In the genomic region with DNA sequence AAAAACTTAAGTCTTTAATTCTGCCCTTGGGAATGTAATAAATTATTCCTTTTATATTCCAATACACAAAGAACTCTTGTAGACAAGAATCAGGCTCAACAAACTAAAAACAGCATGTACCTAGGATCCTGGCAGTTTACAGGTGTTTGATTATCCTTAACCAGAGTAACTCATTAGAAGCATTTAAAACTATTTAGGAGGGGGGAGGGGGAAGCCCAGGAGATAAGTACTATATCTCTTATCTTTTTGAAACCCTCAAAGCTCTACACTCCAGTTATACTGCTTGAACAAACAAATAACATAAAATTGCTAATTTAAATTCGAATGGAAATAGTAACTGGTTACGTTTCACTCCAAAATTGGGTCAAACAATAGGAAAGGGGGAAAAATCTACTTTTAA, we compare ENCODE assay signal across 8 cellular contexts. TPM values are rescaled to one million over a fixed set of nuclear protein-coding genes. Genes with fewer than 3 reads are reported as not detected.
DNase-seq lines count a peak whose midpoint lies in the region; ATAC-seq and TF ChIP-seq lines count a peak whose summit lies in the region.

No MANE protein-coding gene starts in this region.

- TF ChIP-seq CTCF in GM12865 (IDR thresholded peaks at IDR 0.05; ENCODE audit: insufficient read depth, low read depth, low read length, missing control alignments), result no peak
- no peak for TF ChIP-seq CTCF in Peyer's patch (IDR thresholded peaks at IDR 0.05)
- TF ChIP-seq CTCF in psoas muscle (IDR thresholded peaks at IDR 0.05), result no peak

- TF ChIP-seq POLR2A in Peyer's patch (IDR thresholded peaks at IDR 0.05), result no peak
- no peak for TF ChIP-seq POLR2A in erythroblast (IDR thresholded peaks at IDR 0.05; ENCODE audit: low read length)

- WGBS in psoas muscle, 3 donors, result 1 to 5% (median 3%) methylated on average over 2 of the region's 2 CpGs

- no peak for DNase-seq in GM12865 (ENCODE audit: low read depth)
- no peak for DNase-seq in Peyer's patch
- DNase-seq in erythroblast (lab: John Stamatoyannopoulos, UW), result peak; percentile 49 to 53
- no peak for DNase-seq in psoas muscle
- DNase-seq in stimulated activated CD4-positive, alpha-beta T cell treated with anti-CD3 and anti-CD28 coated beads, Interleukin-2, amount 100 ng/mL, for 48 hours, result no peak
- no peak for DNase-seq in NOMO-1 treated with dmso at 0.1 percent for 144 hours (lab: John Stamatoyannopoulos, UW; ENCODE audit: unreplicated experiment)
- DNase-seq in NCI-H2029 treated with DMSO at 0.1 percent for 48 hours (lab: John Stamatoyannopoulos, UW), result no peak
- DNase-seq in HT-29 (ENCODE audit: low spot score), result no peak

- H3K4me3 ChIP-seq in GM12865 (ENCODE audit: low read depth, low read length) (peak overlapping the region; percentile 97), Peyer's patch (peak overlapping the region; percentile 71 to 94 (median 84)), psoas muscle (peak overlapping the region; percentile 97)

- H3K36me3 ChIP-seq in Peyer's patch (peaks cover 0 to 16% (median 0%) of the 10 kb centered on the region in 3 donors), psoas muscle (ENCODE audit: insufficient read depth in 1 of 2, low read depth in 1 of 2) (peaks cover 4 to 24% of the 10 kb centered on the region in 2 donors)

- H3K27me3 ChIP-seq in Peyer's patch (no peaks in the 10 kb centered on the region), psoas muscle (ENCODE audit: insufficient read depth in 3 of 3, low read length in 2 of 3) (no peaks in the 10 kb centered on the region)

- intact Hi-C loops in psoas muscle (cut with DNase I), result loop anchor here (1.0 to 5.0 kb wide), 3 partner anchors 43 to 65 kb away; partner anchors contain the start of gene COPG1 (in 2 of the 2)

- H3K27ac ChIP-seq in Peyer's patch (peak overlapping the region; percentile 97 to 98 (median 98)), psoas muscle (peak overlapping the region; percentile 100)

- H3K9me3 ChIP-seq in Peyer's patch (no peaks in the 10 kb centered on the region), psoas muscle (no peaks in the 10 kb centered on the region)

- H3K4me1 ChIP-seq in Peyer's patch (peaks cover 4 to 56% (median 28%) of the 10 kb centered on the region in 4 donors), psoas muscle (peaks cover 60% of the 10 kb centered on the region)

- no peak for ATAC-seq in psoas muscle

RNA-seq across cellular contexts. Expression of gene CNBP, which starts 1.9 kb away (rescaled TPM):
- 100 to 1,000 TPM; 191 to 261 (median 231) TPM for total RNA-seq in Peyer's patch
- total RNA-seq in psoas muscle, result 100 to 1,000 TPM; 754 to 850 (median 816) TPM
- polyA plus RNA-seq in psoas muscle, result 100 to 1,000 TPM; 423 to 678 (median 575) TPM
- 289 and 305 TPM in 2 replicates for total RNA-seq in HT-29 (2014; rRNA removed; shearing (Covaris generic))

RNA-seq across cellular contexts. Expression of gene ISY1, which starts 21.0 kb away (rescaled TPM):
- total RNA-seq in Peyer's patch (10 to 100 TPM; 11.1 to 24.9 (median 18.2) TPM), psoas muscle (10 to 100 TPM; 25.9 to 39.3 (median 31.7) TPM)
- 10 to 100 TPM; 27.6 to 56.0 (median 42.8) TPM for polyA plus RNA-seq in psoas muscle
- total RNA-seq in HT-29 (2014; rRNA removed; shearing (Covaris generic)), result 24.2 and 25.2 TPM in 2 replicates

Comparison
In these comparisons a context has a peak if more than half of its experiments do, and no peak if none do; other contexts are left out.
1. DNase-seq: peak in erythroblast (2 of 2); none in GM12865 (single experiment), Peyer's patch (0 of 3), psoas muscle (0 of 2), stimulated activated CD4-positive, alpha-beta T cell treated with anti-CD3 and anti-CD28 coated beads, Interleukin-2, amount 100 ng/mL, for 48 hours (0 of 2), NOMO-1 treated with dmso at 0.1 percent for 144 hours (single experiment), NCI-H2029 treated with DMSO at 0.1 percent for 48 hours (single experiment) and HT-29 (single experiment).
2. Peak in every context shown above with its lines, with median percentiles within 50 percentile points of each other: H3K4me3 ChIP-seq.